ENCODE assay signal across 8 cellular contexts in genomic region chr2:72137498-72138010, GRCh38. TPM values are rescaled to one million over a fixed set of nuclear protein-coding genes. Genes with fewer than 3 reads are reported as not detected.
DNase-seq lines count a peak whose midpoint lies in the region; ATAC-seq and TF ChIP-seq lines count a peak whose summit lies in the region.

No MANE protein-coding gene starts in this region.

- no peak overlapping the region for H3K27ac ChIP-seq in 22Rv1

- H3K27ac Mint-ChIP-seq in activated CD8-positive, alpha-beta T cell treated with anti-CD3 and anti-CD28 coated beads, Interleukin-2, amount 10 ng/mL, durations not matched to agents 7 days and 5 days: no peak overlapping the region
- no peak overlapping the region for H3K27ac Mint-ChIP-seq in endothelial cell (ENCODE audit: unreplicated experiment)
- H3K27ac Mint-ChIP-seq in natural killer cell treated with Interleukin-12 subunit alpha and Interleukin-12 subunit beta and Interleukin-15 and Interleukin-18, amount 100 ng/mL, for 72 hours: no peak overlapping the region

- no peak overlapping the region for H3K4me3 Mint-ChIP-seq in activated CD8-positive, alpha-beta T cell treated with anti-CD3 and anti-CD28 coated beads, Interleukin-2, amount 10 ng/mL, durations not matched to agents 7 days and 5 days
- no peak overlapping the region for H3K4me3 Mint-ChIP-seq in endothelial cell (ENCODE audit: unreplicated experiment)
- H3K4me3 Mint-ChIP-seq in natural killer cell treated with Interleukin-12 subunit alpha and Interleukin-12 subunit beta and Interleukin-15 and Interleukin-18, amount 100 ng/mL, for 72 hours: no peak overlapping the region

- DNase-seq in NCI-H128 (lab: John Stamatoyannopoulos, UW; ENCODE audit: unreplicated experiment) (peak; percentile 29), endothelial cell (ENCODE audit: low spot score) (peak; percentile 89), superior temporal gyrus (ENCODE audit: extremely low spot score) (peak; percentile 79)
- DNase-seq in activated CD8-positive, alpha-beta T cell treated with anti-CD3 and anti-CD28 coated beads, Interleukin-2, amount 10 ng/mL, durations not matched to agents 7 days and 5 days: peak; percentile 70
- DNase-seq in natural killer cell treated with Interleukin-12 subunit alpha and Interleukin-12 subunit beta and Interleukin-15 and Interleukin-18, amount 100 ng/mL, for 72 hours (ENCODE audit: low spot score): peak; percentile 69

- peak; percentile 97 for TF ChIP-seq CTCF in 22Rv1 (IDR thresholded peaks at IDR 0.05)
- TF ChIP-seq CTCF in GM12874 (IDR thresholded peaks at IDR 0.05; ENCODE audit: insufficient read depth, low read depth, low read length): peak; percentile 95
- TF ChIP-seq CTCF in endothelial cell (IDR thresholded peaks at IDR 0.05; ENCODE audit: unreplicated experiment): peak; percentile 89

- no peaks in the 10 kb centered on the region for H3K9me3 Mint-ChIP-seq in activated CD8-positive, alpha-beta T cell treated with anti-CD3 and anti-CD28 coated beads, Interleukin-2, amount 10 ng/mL, durations not matched to agents 7 days and 5 days (ENCODE audit: insufficient read depth)
- H3K9me3 Mint-ChIP-seq in endothelial cell (ENCODE audit: unreplicated experiment): no peaks in the 10 kb centered on the region
- no peaks in the 10 kb centered on the region for H3K9me3 Mint-ChIP-seq in natural killer cell treated with Interleukin-12 subunit alpha and Interleukin-12 subunit beta and Interleukin-15 and Interleukin-18, amount 100 ng/mL, for 72 hours

- peak; percentile 89 for ATAC-seq in HG02759 (IDR thresholded peaks at IDR 0.05; ENCODE audit: unreplicated experiment)
- peak; percentile 85 for ATAC-seq in activated CD8-positive, alpha-beta T cell treated with anti-CD3 and anti-CD28 coated beads, Interleukin-2, amount 10 ng/mL, durations not matched to agents 7 days and 5 days
- ATAC-seq in natural killer cell treated with Interleukin-12 subunit alpha and Interleukin-12 subunit beta and Interleukin-15 and Interleukin-18, amount 100 ng/mL, for 72 hours: peak; percentile 54 to 71

- CTCF ChIA-PET in activated CD8-positive, alpha-beta T cell treated with anti-CD3 and anti-CD28 coated beads, Interleukin-2, amount 10 ng/mL, durations not matched to agents 7 days and 5 days (lab: Charles Lee): no interaction called here

- POLR2A ChIA-PET in activated CD8-positive, alpha-beta T cell treated with anti-CD3 and anti-CD28 coated beads, Interleukin-2, amount 10 ng/mL, durations not matched to agents 7 days and 5 days (lab: Charles Lee): no interaction called here

- H3K4me1 Mint-ChIP-seq in activated CD8-positive, alpha-beta T cell treated with anti-CD3 and anti-CD28 coated beads, Interleukin-2, amount 10 ng/mL, durations not matched to agents 7 days and 5 days (ENCODE audit: low read depth): no peaks in the 10 kb centered on the region
- no peaks in the 10 kb centered on the region for H3K4me1 Mint-ChIP-seq in endothelial cell (ENCODE audit: unreplicated experiment)
- peaks cover 0 to 4% of the 10 kb centered on the region in 2 donors for H3K4me1 Mint-ChIP-seq in natural killer cell treated with Interleukin-12 subunit alpha and Interleukin-12 subunit beta and Interleukin-15 and Interleukin-18, amount 100 ng/mL, for 72 hours (ENCODE audit: low read depth in 2 of 2)

- peaks cover 4% of the 10 kb centered on the region for H3K27me3 Mint-ChIP-seq in activated CD8-positive, alpha-beta T cell treated with anti-CD3 and anti-CD28 coated beads, Interleukin-2, amount 10 ng/mL, durations not matched to agents 7 days and 5 days (ENCODE audit: low read depth)
- peaks cover 15% of the 10 kb centered on the region for H3K27me3 Mint-ChIP-seq in endothelial cell (ENCODE audit: unreplicated experiment)
- peaks cover 4 to 6% of the 10 kb centered on the region in 2 donors for H3K27me3 Mint-ChIP-seq in natural killer cell treated with Interleukin-12 subunit alpha and Interleukin-12 subunit beta and Interleukin-15 and Interleukin-18, amount 100 ng/mL, for 72 hours

- no peaks in the 10 kb centered on the region for H3K36me3 Mint-ChIP-seq in activated CD8-positive, alpha-beta T cell treated with anti-CD3 and anti-CD28 coated beads, Interleukin-2, amount 10 ng/mL, durations not matched to agents 7 days and 5 days (ENCODE audit: low read depth)
- no peaks in the 10 kb centered on the region for H3K36me3 Mint-ChIP-seq in endothelial cell (ENCODE audit: low read depth, unreplicated experiment)
- no peaks in the 10 kb centered on the region for H3K36me3 Mint-ChIP-seq in natural killer cell treated with Interleukin-12 subunit alpha and Interleukin-12 subunit beta and Interleukin-15 and Interleukin-18, amount 100 ng/mL, for 72 hours

RNA-seq across cellular contexts. Expression of gene CYP26B1, which starts 10.1 kb away (rescaled TPM):
- not detected for total RNA-seq in activated CD8-positive, alpha-beta T cell treated with anti-CD3 and anti-CD28 coated beads, Interleukin-2, amount 10 ng/mL, durations not matched to agents 7 days and 5 days
- 1.2 TPM for total RNA-seq in endothelial cell (ENCODE audit: unreplicated experiment)
- not detected for total RNA-seq in natural killer cell treated with Interleukin-12 subunit alpha and Interleukin-12 subunit beta and Interleukin-15 and Interleukin-18, amount 100 ng/mL, for 72 hours

Comparison
In these comparisons a context has a peak if more than half of its experiments do, and no peak if none do; other contexts are left out.
1. DNase-seq: peak in every context shown above with its lines; median percentile 89 in endothelial cell; 79 in superior temporal gyrus; 70 in activated CD8-positive, alpha-beta T cell treated with anti-CD3 and anti-CD28 coated beads, Interleukin-2, amount 10 ng/mL, durations not matched to agents 7 days and 5 days; 69 in natural killer cell treated with Interleukin-12 subunit alpha and Interleukin-12 subunit beta and Interleukin-15 and Interleukin-18, amount 100 ng/mL, for 72 hours; 29 in NCI-H128.